Comparison of ENCODE assay signal across 1 cellular context in the genomic region with DNA sequence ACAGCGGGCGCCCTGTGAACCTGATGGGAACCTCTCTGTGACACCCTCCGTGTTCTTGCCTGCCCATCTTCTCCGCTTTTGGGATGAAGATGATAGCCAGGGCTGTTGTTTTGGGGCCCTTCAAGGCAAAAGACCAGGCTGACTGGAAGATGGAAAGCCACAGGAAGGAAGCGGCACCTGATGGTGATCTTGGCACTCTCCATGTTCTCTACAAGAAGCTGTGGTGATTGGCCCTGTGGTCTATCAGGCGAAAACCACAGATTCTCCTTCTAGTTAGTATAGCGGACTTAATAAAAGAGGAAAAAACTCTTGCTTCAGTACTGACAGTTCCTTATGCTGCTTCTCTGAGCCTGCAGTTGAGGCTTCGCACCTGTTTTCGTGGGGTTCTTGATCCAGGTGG.
TF ChIP-seq lines count a peak whose summit lies in the region.

No MANE protein-coding gene starts in this region.

TF ChIP-seq in HepG2, 621 proteins besides CTCF, POLR2A, EP300 and RAD21:
- TF ChIP-seq RNF2 (conservative IDR thresholded peaks at IDR 0.05; ENCODE audit: low read depth): no peak
- TF ChIP-seq ZNF33A (CRISPR knock-in tag; IDR thresholded peaks at IDR 0.05; ENCODE audit: borderline replicate concordance): no peak
- TF ChIP-seq ZNF614 (CRISPR knock-in tag; IDR thresholded peaks at IDR 0.05; ENCODE audit: borderline replicate concordance): no peak
